Comparison of ENCODE assay signal across 18 cellular contexts in the genomic region with DNA sequence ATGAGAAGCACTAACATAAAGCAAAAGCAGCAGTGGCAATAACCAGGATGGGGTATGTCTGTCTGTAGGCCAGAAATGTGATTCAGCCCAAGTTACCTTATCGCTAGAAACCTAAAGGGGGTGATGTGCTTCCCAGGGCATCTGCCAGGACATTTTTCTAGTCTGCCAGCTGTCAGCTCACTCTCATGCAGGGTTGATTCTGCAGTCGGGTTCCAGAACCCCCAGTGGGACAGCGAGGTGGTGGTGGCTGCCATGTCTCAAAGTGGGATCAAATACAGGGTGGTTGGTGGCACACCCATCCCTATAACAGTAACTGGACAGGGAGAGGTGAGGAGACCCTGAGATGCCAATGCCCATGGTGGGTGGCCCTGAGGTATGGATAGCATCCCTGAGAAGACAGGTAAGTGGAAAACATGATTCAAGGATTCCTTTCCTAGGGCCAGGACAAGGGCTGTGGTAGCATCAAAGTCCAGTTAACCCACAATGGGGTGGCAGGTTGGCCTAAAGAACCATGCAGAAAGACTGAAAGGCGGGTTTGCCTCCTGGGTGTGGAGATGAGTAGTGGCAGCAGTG.
DNase-seq lines count a peak whose midpoint lies in the region; ATAC-seq and TF ChIP-seq lines count a peak whose summit lies in the region.
"Had no signal": no experiment of that assay in that cellular context is flagged by ENCODE, and none has a peak within 500 bp of the region (broad histone marks: within the 10 kb centered on the region; RNA-seq: fewer than 3 reads in every experiment).

No MANE protein-coding gene starts in this region.

- TF ChIP-seq POLR2A in vagina (IDR thresholded peaks at IDR 0.05), result no peak

- no peak overlapping the region for H2BK120ac ChIP-seq in neuronal stem cell (ENCODE audit: low read depth, low read length)

- no peak for TF ChIP-seq CTCF in vagina (IDR thresholded peaks at IDR 0.05)

- no peak overlapping the region for H3K4me3 Mint-ChIP-seq in activated naive CD4-positive, alpha-beta T cell treated with anti-CD3 and anti-CD28 coated beads for 36 hours
- H3K4me3 Mint-ChIP-seq: CD4-positive, alpha-beta T cell had no signal

- H2AK5ac ChIP-seq in neuronal stem cell (ENCODE audit: low read depth, low read length), result no peak overlapping the region

- intact Hi-C loops in cardiac septum (cut with DNase I), result no loop called here
- intact Hi-C loops in Right ventricle myocardium inferior (cut with DNase I), result no loop called here
- intact Hi-C loops in vagina (cut with DNase I), result no loop called here
- intact Hi-C loops in activated naive CD4-positive, alpha-beta T cell treated with anti-CD3 and anti-CD28 coated beads for 36 hours (cut with micrococcal nuclease), result no loop called here

- H3K36me3 ChIP-seq in neuronal stem cell (replicated peaks in 1 of 2; ENCODE audit: control insufficient read depth in 2 of 2, insufficient read depth in 2 of 2, low read length in 2 of 2) (no peaks in the 10 kb centered on the region), vagina (no peaks in the 10 kb centered on the region)

- no peak overlapping the region for H3K23ac ChIP-seq in neuronal stem cell (ENCODE audit: low read depth, low read length, poor library complexity)

- H2BK5ac ChIP-seq in neuronal stem cell (ENCODE audit: low read length), result no peak overlapping the region

- no peak overlapping the region for H3K4ac ChIP-seq in neuronal stem cell (ENCODE audit: low read length)

- H3K4me1 Mint-ChIP-seq in activated naive CD4-positive, alpha-beta T cell treated with anti-CD3 and anti-CD28 coated beads for 36 hours (ENCODE audit: low read depth), result no peaks in the 10 kb centered on the region

- CTCF ChIA-PET in activated naive CD4-positive, alpha-beta T cell treated with anti-CD3 and anti-CD28 coated beads for 36 hours (lab: Charles Lee), result no interaction called here

- no peaks in the 10 kb centered on the region for H3K9me3 Mint-ChIP-seq in activated naive CD4-positive, alpha-beta T cell treated with anti-CD3 and anti-CD28 coated beads for 36 hours
- H3K9me3 Mint-ChIP-seq: CD4-positive, alpha-beta T cell had no signal

- H2BK12ac ChIP-seq in neuronal stem cell (ENCODE audit: low read length), result no peak overlapping the region

- no peaks in the 10 kb centered on the region for H3K27me3 Mint-ChIP-seq in activated naive CD4-positive, alpha-beta T cell treated with anti-CD3 and anti-CD28 coated beads for 36 hours (ENCODE audit: low read depth)
- H3K27me3 Mint-ChIP-seq: CD4-positive, alpha-beta T cell had no signal

- no peak overlapping the region for H3K27ac Mint-ChIP-seq in activated naive CD4-positive, alpha-beta T cell treated with anti-CD3 and anti-CD28 coated beads for 36 hours
- H3K27ac Mint-ChIP-seq: CD4-positive, alpha-beta T cell had no signal

- WGBS in neuronal stem cell (ENCODE audit: extremely low coverage in 2 of 2, insufficient read length in 2 of 2, insufficient replicate concordance in 1 of 2), 2 donors, result no CpG with 5 or more reads among the region's 4 CpGs

- H3K36me3 Mint-ChIP-seq in activated naive CD4-positive, alpha-beta T cell treated with anti-CD3 and anti-CD28 coated beads for 36 hours (ENCODE audit: low read depth), result no peaks in the 10 kb centered on the region

- no peak overlapping the region for H3K9ac ChIP-seq in neuronal stem cell (ENCODE audit: low read depth, low read length, poor library complexity)

- H3K27ac ChIP-seq in neuronal stem cell (replicated peaks; ENCODE audit: low read length) (no peak overlapping the region), vagina (no peak overlapping the region)
- H3K27ac ChIP-seq: 22Rv1, A549, C4-2B had no signal

- no peak overlapping the region for H4K91ac ChIP-seq in neuronal stem cell (ENCODE audit: low read depth, low read length, poor library complexity)

- H2AFZ ChIP-seq in neuronal stem cell (ENCODE audit: low read length), result no peak overlapping the region

- no peak overlapping the region for H3K4me3 ChIP-seq in neuronal stem cell (ENCODE audit: low read length in 2 of 2)
- H3K4me3 ChIP-seq in vagina, result no peak overlapping the region
- H3K4me3 ChIP-seq: A549 had no signal

- peak; percentile 13 for DNase-seq in activated CD4-positive, CD25-positive, alpha-beta regulatory T cell treated with anti-CD3 and anti-CD28 coated beads, Interleukin-2, amount 50 U/mL, for 72 hours
- DNase-seq in cardiac septum (ENCODE audit: low spot score) (peak; percentile 58), Right ventricle myocardium inferior (ENCODE audit: missing footprints) (no peak), neuronal stem cell (ENCODE audit: low spot score) (no peak), vagina (ENCODE audit: extremely low spot score in 2 of 2) (peak; percentile 42 to 64)
- DNase-seq in activated naive CD4-positive, alpha-beta T cell treated with anti-CD3 and anti-CD28 coated beads for 36 hours, result no peak
- DNase-seq: AML-193; CD4-positive, alpha-beta T cell; DMS153; DMS79; GDM1; GOT3; H7 had no signal

- H3K79me1 ChIP-seq in neuronal stem cell (ENCODE audit: low read depth, low read length), result no peaks in the 10 kb centered on the region

- H4K8ac ChIP-seq in neuronal stem cell (ENCODE audit: low read depth, low read length), result no peak overlapping the region

- H3K4me1 ChIP-seq in neuronal stem cell (ENCODE audit: control insufficient read depth in 2 of 2, insufficient read depth in 1 of 2, low read depth in 1 of 2, low read length in 2 of 2) (no peaks in the 10 kb centered on the region), vagina (no peaks in the 10 kb centered on the region)
- H3K4me1 ChIP-seq: A549 had no signal

- H3K18ac ChIP-seq in neuronal stem cell (ENCODE audit: low read length), result no peak overlapping the region

- no peak overlapping the region for H2BK15ac ChIP-seq in neuronal stem cell (ENCODE audit: low read length)

- H3K14ac ChIP-seq in neuronal stem cell (ENCODE audit: low read length), result peak overlapping the region; percentile 66

- H3K4me2 ChIP-seq in neuronal stem cell (ENCODE audit: insufficient read depth, low read length, poor library complexity, severe bottlenecking), result no peak overlapping the region
- H3K4me2 ChIP-seq: A549 had no signal

- H3K27me3 ChIP-seq in neuronal stem cell (ENCODE audit: control insufficient read depth in 3 of 3, insufficient read depth in 3 of 3, low read depth in 1 of 3, low read length in 3 of 3), result no peaks in the 10 kb centered on the region
- H3K27me3 ChIP-seq in vagina, result no peaks in the 10 kb centered on the region

- no peak for ATAC-seq in activated CD4-positive, CD25-positive, alpha-beta regulatory T cell treated with anti-CD3 and anti-CD28 coated beads, Interleukin-2, amount 50 U/mL, for 24 hours
- ATAC-seq in Right ventricle myocardium inferior, result no peak
- no peak for ATAC-seq in GM18907 (IDR thresholded peaks at IDR 0.05; ENCODE audit: unreplicated experiment)
- ATAC-seq: A549 had no signal

- H3K9me3 ChIP-seq in neuronal stem cell (replicated peaks in 1 of 2; ENCODE audit: control insufficient read depth in 2 of 2, insufficient read depth in 1 of 2, low read depth in 1 of 2, low read length in 2 of 2) (no peaks in the 10 kb centered on the region), vagina (no peaks in the 10 kb centered on the region)
- H3K9me3 ChIP-seq: A549 had no signal

Comparison
In these comparisons a context has a peak if more than half of its experiments do, and no peak if none do; other contexts are left out.
1. DNase-seq: peak in activated CD4-positive, CD25-positive, alpha-beta regulatory T cell treated with anti-CD3 and anti-CD28 coated beads, Interleukin-2, amount 50 U/mL, for 72 hours (single experiment), cardiac septum (single experiment) and vagina (2 of 2); none in Right ventricle myocardium inferior (single experiment), neuronal stem cell (single experiment) and activated naive CD4-positive, alpha-beta T cell treated with anti-CD3 and anti-CD28 coated beads for 36 hours (single experiment).